Comparison of ENCODE assay signal across 1 cellular context in genomic region chr13:51785592-51786424, GRCh38.
A peak's percentile ranks its signal among the peaks of the same experiment; 100 is the strongest.
TF ChIP-seq lines count a peak whose summit lies in the region.

No MANE protein-coding gene starts in this region.

TF ChIP-seq in K562, 482 proteins besides CTCF, POLR2A, EP300 and RAD21 (continued from another document and continues in another):
- TF ChIP-seq BRF2 (IDR thresholded peaks at IDR 0.05; ENCODE audit: borderline replicate concordance, insufficient read depth, insufficient read length) (no peak), ESRRB (CRISPR knock-in tag; IDR thresholded peaks at IDR 0.05; ENCODE audit: borderline replicate concordance) (no peak), MEIS2 (IDR thresholded peaks at IDR 0.05; ENCODE audit: partially characterized antibody) (peak; percentile 87), ZNF408 (CRISPR knock-in tag; IDR thresholded peaks at IDR 0.05; ENCODE audit: low read depth) (no peak), ZKSCAN8 (CRISPR knock-in tag; IDR thresholded peaks at IDR 0.05) (no peak), ZNF518B (CRISPR knock-in tag; IDR thresholded peaks at IDR 0.05) (no peak), STAT5A (IDR thresholded peaks at IDR 0.05; ENCODE audit: borderline replicate concordance, low read length) (peak; percentile 60), ZNF696 (CRISPR knock-in tag; conservative IDR thresholded peaks at IDR 0.05) (no peak), TBL1XR1 (IDR thresholded peaks at IDR 0.05; ENCODE audit: low read length in 2 of 2) (peak in 1 of 2 experiments; percentile 24; a peak in 1 of 4 replicates), E2F3 (CRISPR knock-in tag; IDR thresholded peaks at IDR 0.05) (no peak), ZBTB7A (IDR thresholded peaks at IDR 0.05; ENCODE audit: borderline replicate concordance, control insufficient read depth, low read depth, low read length) (no peak), ZNF644 (tag; IDR thresholded peaks at IDR 0.05; ENCODE audit: low read depth) (no peak), FOXJ2 (tag; IDR thresholded peaks at IDR 0.05) (peak; percentile 74; the same call in 1 of the 2 replicates), ESRRA (IDR thresholded peaks at IDR 0.05; ENCODE audit: borderline replicate concordance, low read depth) (peak; percentile 50; the same call in 1 of the 2 replicates), ZNF785 (CRISPR knock-in tag; IDR thresholded peaks at IDR 0.05) (no peak), KDM4B (IDR thresholded peaks at IDR 0.05; ENCODE audit: borderline replicate concordance in 2 of 2, low read depth in 1 of 2) (no peak), ZNF589 (CRISPR knock-in tag; IDR thresholded peaks at IDR 0.05; ENCODE audit: low read depth) (no peak), HMBOX1 (IDR thresholded peaks at IDR 0.05) (no peak; the same call in 1 of the 2 replicates), ATF1 (CRISPR knock-in tag; IDR thresholded peaks at IDR 0.05) (no peak), ATF1 (tag; IDR thresholded peaks at IDR 0.05) (peak; percentile 63; the same call in 1 of the 2 replicates), CBX3 (IDR thresholded peaks at IDR 0.05; ENCODE audit: borderline replicate concordance in 1 of 2, low read length in 2 of 2) (no peak), RNF2 (IDR thresholded peaks at IDR 0.05) (0 out of 2 replicates have a peak, but pooled peaks have one; percentile 27), MXD1 (CRISPR knock-in tag; IDR thresholded peaks at IDR 0.05; ENCODE audit: borderline replicate concordance, poor library complexity, severe bottlenecking) (no peak), CCNT2 (IDR thresholded peaks at IDR 0.05; ENCODE audit: borderline replicate concordance, extremely low read depth, insufficient read length, low read depth, low read length) (peak; percentile 49), MEF2A (IDR thresholded peaks at IDR 0.05; ENCODE audit: control insufficient read depth, low read depth, low read length) (no peak), NFATC3 (IDR thresholded peaks at IDR 0.05) (no peak), ZNF197 (CRISPR knock-in tag; IDR thresholded peaks at IDR 0.05; ENCODE audit: low read depth) (no peak), CREB1 (IDR thresholded peaks at IDR 0.05) (peak; percentile 26; the same call in 1 of the 2 replicates), CREB1 (CRISPR knock-in tag; IDR thresholded peaks at IDR 0.05) (0 out of 2 replicates have a peak, but pooled peaks have one; percentile 33), HMG20A (CRISPR knock-in tag; conservative IDR thresholded peaks at IDR 0.05) (no peak), ZEB2 (IDR thresholded peaks at IDR 0.05) (0 out of 2 replicates have a peak, but pooled peaks have one; percentile 27), ZNF124 (CRISPR knock-in tag; IDR thresholded peaks at IDR 0.05) (no peak), TOE1 (IDR thresholded peaks at IDR 0.05; ENCODE audit: borderline replicate concordance) (no peak), TOE1 (CRISPR knock-in tag; IDR thresholded peaks at IDR 0.05; ENCODE audit: borderline replicate concordance, low read depth) (no peak), ZNF707 (CRISPR knock-in tag; conservative IDR thresholded peaks at IDR 0.05) (no peak), CBX5 (IDR thresholded peaks at IDR 0.05; ENCODE audit: borderline replicate concordance, low read depth) (no peak), STAG1 (CRISPR knock-in tag; IDR thresholded peaks at IDR 0.05; ENCODE audit: borderline replicate concordance) (no peak), ZNF511 (CRISPR knock-in tag; IDR thresholded peaks at IDR 0.05) (no peak), NR2C2 (CRISPR knock-in tag; IDR thresholded peaks at IDR 0.05) (no peak), NR2C2 (tag; IDR thresholded peaks at IDR 0.05) (no peak; the same call in 1 of the 2 replicates), CTBP1 (IDR thresholded peaks at IDR 0.05; ENCODE audit: borderline replicate concordance) (peak; percentile 87; the same call in 1 of the 2 replicates), KLF16 (IDR thresholded peaks at IDR 0.05) (peak; percentile 77)
- TF ChIP-seq, protein P1, sequence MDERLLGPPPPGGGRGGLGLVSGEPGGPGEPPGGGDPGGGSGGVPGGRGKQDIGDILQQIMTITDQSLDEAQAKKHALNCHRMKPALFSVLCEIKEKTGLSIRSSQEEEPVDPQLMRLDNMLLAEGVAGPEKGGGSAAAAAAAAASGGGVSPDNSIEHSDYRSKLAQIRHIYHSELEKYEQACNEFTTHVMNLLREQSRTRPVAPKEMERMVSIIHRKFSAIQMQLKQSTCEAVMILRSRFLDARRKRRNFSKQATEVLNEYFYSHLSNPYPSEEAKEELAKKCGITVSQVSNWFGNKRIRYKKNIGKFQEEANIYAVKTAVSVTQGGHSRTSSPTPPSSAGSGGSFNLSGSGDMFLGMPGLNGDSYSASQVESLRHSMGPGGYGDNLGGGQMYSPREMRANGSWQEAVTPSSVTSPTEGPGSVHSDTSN (CRISPR knock-in tag; IDR thresholded peaks at IDR 0.05; ENCODE audit: low read depth), result no peak
- TF ChIP-seq, protein P1 (tag; conservative IDR thresholded peaks at IDR 0.05; ENCODE audit: low read depth), result peak; percentile 78
- TF ChIP-seq, protein P2, sequence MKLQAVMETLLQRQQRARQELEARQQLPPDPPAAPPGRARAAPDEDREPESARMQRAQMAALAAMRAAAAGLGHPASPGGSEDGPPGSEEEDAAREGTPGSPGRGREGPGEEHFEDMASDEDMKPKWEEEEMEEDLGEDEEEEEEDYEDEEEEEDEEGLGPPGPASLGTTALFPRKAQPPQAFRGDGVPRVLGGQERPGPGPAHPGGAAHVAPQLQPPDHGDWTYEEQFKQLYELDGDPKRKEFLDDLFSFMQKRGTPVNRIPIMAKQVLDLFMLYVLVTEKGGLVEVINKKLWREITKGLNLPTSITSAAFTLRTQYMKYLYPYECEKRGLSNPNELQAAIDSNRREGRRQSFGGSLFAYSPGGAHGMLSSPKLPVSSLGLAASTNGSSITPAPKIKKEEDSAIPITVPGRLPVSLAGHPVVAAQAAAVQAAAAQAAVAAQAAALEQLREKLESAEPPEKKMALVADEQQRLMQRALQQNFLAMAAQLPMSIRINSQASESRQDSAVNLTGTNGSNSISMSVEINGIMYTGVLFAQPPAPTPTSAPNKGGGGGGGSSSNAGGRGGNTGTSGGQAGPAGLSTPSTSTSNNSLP (IDR thresholded peaks at IDR 0.05; ENCODE audit: borderline replicate concordance, low read depth, low read length), result no peak
- TF ChIP-seq, protein P3, sequence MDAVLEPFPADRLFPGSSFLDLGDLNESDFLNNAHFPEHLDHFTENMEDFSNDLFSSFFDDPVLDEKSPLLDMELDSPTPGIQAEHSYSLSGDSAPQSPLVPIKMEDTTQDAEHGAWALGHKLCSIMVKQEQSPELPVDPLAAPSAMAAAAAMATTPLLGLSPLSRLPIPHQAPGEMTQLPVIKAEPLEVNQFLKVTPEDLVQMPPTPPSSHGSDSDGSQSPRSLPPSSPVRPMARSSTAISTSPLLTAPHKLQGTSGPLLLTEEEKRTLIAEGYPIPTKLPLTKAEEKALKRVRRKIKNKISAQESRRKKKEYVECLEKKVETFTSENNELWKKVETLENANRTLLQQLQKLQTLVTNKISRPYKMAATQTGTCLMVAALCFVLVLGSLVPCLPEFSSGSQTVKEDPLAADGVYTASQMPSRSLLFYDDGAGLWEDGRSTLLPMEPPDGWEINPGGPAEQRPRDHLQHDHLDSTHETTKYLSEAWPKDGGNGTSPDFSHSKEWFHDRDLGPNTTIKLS (IDR thresholded peaks at IDR 0.05; ENCODE audit: borderline replicate concordance, low read depth), result 0 out of 2 replicates have a peak, but pooled peaks have one; percentile 29
- TF ChIP-seq, protein P4, sequence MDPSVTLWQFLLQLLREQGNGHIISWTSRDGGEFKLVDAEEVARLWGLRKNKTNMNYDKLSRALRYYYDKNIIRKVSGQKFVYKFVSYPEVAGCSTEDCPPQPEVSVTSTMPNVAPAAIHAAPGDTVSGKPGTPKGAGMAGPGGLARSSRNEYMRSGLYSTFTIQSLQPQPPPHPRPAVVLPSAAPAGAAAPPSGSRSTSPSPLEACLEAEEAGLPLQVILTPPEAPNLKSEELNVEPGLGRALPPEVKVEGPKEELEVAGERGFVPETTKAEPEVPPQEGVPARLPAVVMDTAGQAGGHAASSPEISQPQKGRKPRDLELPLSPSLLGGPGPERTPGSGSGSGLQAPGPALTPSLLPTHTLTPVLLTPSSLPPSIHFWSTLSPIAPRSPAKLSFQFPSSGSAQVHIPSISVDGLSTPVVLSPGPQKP (CRISPR knock-in tag; IDR thresholded peaks at IDR 0.05), result no peak
- TF ChIP-seq, protein P5, sequence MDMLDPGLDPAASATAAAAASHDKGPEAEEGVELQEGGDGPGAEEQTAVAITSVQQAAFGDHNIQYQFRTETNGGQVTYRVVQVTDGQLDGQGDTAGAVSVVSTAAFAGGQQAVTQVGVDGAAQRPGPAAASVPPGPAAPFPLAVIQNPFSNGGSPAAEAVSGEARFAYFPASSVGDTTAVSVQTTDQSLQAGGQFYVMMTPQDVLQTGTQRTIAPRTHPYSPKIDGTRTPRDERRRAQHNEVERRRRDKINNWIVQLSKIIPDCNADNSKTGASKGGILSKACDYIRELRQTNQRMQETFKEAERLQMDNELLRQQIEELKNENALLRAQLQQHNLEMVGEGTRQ (CRISPR knock-in tag; IDR thresholded peaks at IDR 0.05), result no peak
